In the genomic region with DNA sequence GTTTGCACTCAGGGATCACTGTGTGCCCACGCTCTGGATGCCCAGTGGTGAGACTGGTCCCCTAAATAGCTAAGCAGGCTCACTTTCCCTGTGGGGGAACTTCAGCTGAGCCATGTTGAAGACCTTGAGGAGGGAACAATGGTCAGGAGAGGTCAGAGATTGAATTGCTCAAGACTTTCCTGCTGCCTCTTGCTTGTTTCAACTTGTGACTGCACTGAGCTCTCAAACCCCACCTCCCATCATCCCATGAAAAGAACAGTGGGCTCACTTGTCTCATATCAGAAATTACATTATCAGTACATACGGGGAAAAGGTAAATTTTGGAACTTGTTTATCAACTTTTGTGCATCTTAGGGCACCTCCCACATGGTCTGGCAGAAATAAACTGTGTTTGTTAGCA, we compare ENCODE assay signal across 23 cellular contexts. TPM values are rescaled to one million over a fixed set of nuclear protein-coding genes. Genes with fewer than 3 reads are reported as not detected.
"Had no signal": no experiment of that assay in that cellular context is flagged by ENCODE, and none has a peak within 500 bp of the region (broad histone marks: within the 10 kb centered on the region; RNA-seq: fewer than 3 reads in every experiment).

No MANE protein-coding gene starts in this region.

- H3K36me3 ChIP-seq: MG63, SJSA1 had no signal

- H3K27me3 ChIP-seq: MG63, SJSA1 had no signal

- FAIRE-seq: RCC 7860 had no signal

- H3K27ac ChIP-seq: HL-60, SJSA1, SK-N-MC had no signal

- H3K4me3 ChIP-seq: MG63, SJSA1, SK-N-MC had no signal

- DNase-seq: KBM-7, MG63, NCI-H1092, NCI-H1105 treated with DMSO at 0.1 percent for 48 hours, NCI-H1417 treated with DMSO at 0.1 percent for 48 hours, NCI-H146, NCI-H1694 treated with DMSO at 0.1 percent for 48 hours, NCI-H1930, NCI-H2081, NCI-H2107, NCI-H2227 treated with DMSO at 0.1 percent for 48 hours, NCI-H524, NCI-H526 treated with DMSO at 0.1 percent for 48 hours, NCI-H774, Right ventricle myocardium superior, RPMI8226, SIG-M5 had no signal

- H3K9me3 ChIP-seq: MG63, SJSA1 had no signal

RNA-seq across cellular contexts. Expression of gene SERPINA1, which starts 14.9 kb away (rescaled TPM):
- total RNA-seq: LHCN-M2 had no signal

RNA-seq across cellular contexts. Expression of gene SERPINA2, which starts 36.8 kb away (rescaled TPM):
- total RNA-seq: LHCN-M2, NCI-H460, Right ventricle myocardium superior, SJSA1 had no signal

RNA-seq across cellular contexts. Expression of gene SERPINA11, which starts 49.3 kb away (rescaled TPM):
- total RNA-seq: LHCN-M2, NCI-H460, Right ventricle myocardium superior, SJSA1 had no signal
